ENCODE assay signal across 8 cellular contexts in genomic region chr16:75251280-75252048, GRCh38. TPM values are rescaled to one million over a fixed set of nuclear protein-coding genes. Genes with fewer than 3 reads are reported as not detected.
DNase-seq lines count a peak whose midpoint lies in the region; ATAC-seq, FAIRE-seq and TF ChIP-seq lines count a peak whose summit lies in the region.

A gene with protein sequence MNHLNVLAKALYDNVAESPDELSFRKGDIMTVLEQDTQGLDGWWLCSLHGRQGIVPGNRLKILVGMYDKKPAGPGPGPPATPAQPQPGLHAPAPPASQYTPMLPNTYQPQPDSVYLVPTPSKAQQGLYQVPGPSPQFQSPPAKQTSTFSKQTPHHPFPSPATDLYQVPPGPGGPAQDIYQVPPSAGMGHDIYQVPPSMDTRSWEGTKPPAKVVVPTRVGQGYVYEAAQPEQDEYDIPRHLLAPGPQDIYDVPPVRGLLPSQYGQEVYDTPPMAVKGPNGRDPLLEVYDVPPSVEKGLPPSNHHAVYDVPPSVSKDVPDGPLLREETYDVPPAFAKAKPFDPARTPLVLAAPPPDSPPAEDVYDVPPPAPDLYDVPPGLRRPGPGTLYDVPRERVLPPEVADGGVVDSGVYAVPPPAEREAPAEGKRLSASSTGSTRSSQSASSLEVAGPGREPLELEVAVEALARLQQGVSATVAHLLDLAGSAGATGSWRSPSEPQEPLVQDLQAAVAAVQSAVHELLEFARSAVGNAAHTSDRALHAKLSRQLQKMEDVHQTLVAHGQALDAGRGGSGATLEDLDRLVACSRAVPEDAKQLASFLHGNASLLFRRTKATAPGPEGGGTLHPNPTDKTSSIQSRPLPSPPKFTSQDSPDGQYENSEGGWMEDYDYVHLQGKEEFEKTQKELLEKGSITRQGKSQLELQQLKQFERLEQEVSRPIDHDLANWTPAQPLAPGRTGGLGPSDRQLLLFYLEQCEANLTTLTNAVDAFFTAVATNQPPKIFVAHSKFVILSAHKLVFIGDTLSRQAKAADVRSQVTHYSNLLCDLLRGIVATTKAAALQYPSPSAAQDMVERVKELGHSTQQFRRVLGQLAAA (minus strand): TSS chr16:75251624. CDS start chr16:75251482, 142 bp downstream.

- no peaks in the 10 kb centered on the region for H3F3A ChIP-seq in DOHH2 (ENCODE audit: control insufficient read depth, insufficient read depth)

- H3K79me2 ChIP-seq in DOHH2 (ENCODE audit: control insufficient read depth, low read length) (no peaks in the 10 kb centered on the region), OCI-LY7 (ENCODE audit: insufficient read depth, low read depth, low read length) (no peaks in the 10 kb centered on the region), keratinocyte (ENCODE audit: control insufficient read depth, insufficient read depth, low read length) (peaks cover 92% of the 10 kb centered on the region)

- no peaks in the 10 kb centered on the region for H3K9me2 ChIP-seq in DOHH2 (replicated peaks; ENCODE audit: control insufficient read depth, low read length)
- H3K9me2 ChIP-seq in OCI-LY7 (ENCODE audit: insufficient read depth, low read length): no peaks in the 10 kb centered on the region

- FAIRE-seq in keratinocyte (lab: Jason Lieb, UNC) (peak; percentile 41), small intestine (lab: Jason Lieb, UNC) (no peak)

- peak; percentile 69 for ATAC-seq in GM19328 (IDR thresholded peaks at IDR 0.05; ENCODE audit: unreplicated experiment)
- ATAC-seq in HG03378 (IDR thresholded peaks at IDR 0.05; ENCODE audit: unreplicated experiment): peak; percentile 44

- H3K4me3 Mint-ChIP-seq in chondrocyte (ENCODE audit: unreplicated experiment): peak within 1 kb of the TSS; percentile 90

- peaks cover 9% of the 10 kb centered on the region; the same call in 1 of the 2 replicates for H4K20me1 ChIP-seq in DOHH2 (ENCODE audit: control insufficient read depth, insufficient read depth, low read depth, low read length)
- no peaks in the 10 kb centered on the region for H4K20me1 ChIP-seq in OCI-LY7 (ENCODE audit: insufficient read depth, low read length)
- H4K20me1 ChIP-seq in keratinocyte (ENCODE audit: control insufficient read depth, extremely low read depth, insufficient read depth, low read length): peaks cover 32% of the 10 kb centered on the region

- no peak within 1 kb of the TSS for H3K27ac ChIP-seq in DOHH2 (ENCODE audit: low read depth, low read length)
- H3K27ac ChIP-seq in OCI-LY7 (ENCODE audit: low read depth, low read length, poor library complexity, severe bottlenecking): no peak within 1 kb of the TSS
- H3K27ac ChIP-seq in keratinocyte (ENCODE audit: control insufficient read depth, insufficient read depth, low read length): peak within 1 kb of the TSS; percentile 86
- H3K27ac ChIP-seq in small intestine (ENCODE audit: low read depth in 1 of 2, low read length in 1 of 2): peak within 1 kb of the TSS; percentile 94 to 97

- no peaks in the 10 kb centered on the region for H3K27me3 Mint-ChIP-seq in chondrocyte (ENCODE audit: low read depth)

- H3K4me3 ChIP-seq in DOHH2 (ENCODE audit: low read length) (peak within 1 kb of the TSS; percentile 71), OCI-LY7 (ENCODE audit: low read depth, low read length, poor library complexity, severe bottlenecking) (peak within 1 kb of the TSS; percentile 81), keratinocyte (ENCODE audit: control insufficient read depth in 2 of 3, extremely low read depth in 1 of 3, insufficient read depth in 2 of 3, low read depth in 1 of 3, low read length in 3 of 3) (peak within 1 kb of the TSS; percentile 82 to 93 (median 88)), small intestine (ENCODE audit: low read depth in 1 of 2, low read length in 2 of 2) (peak within 1 kb of the TSS; percentile 68 to 86)

- H3K36me3 ChIP-seq in DOHH2 (ENCODE audit: control insufficient read depth, low read length) (no peaks in the 10 kb centered on the region), OCI-LY7 (ENCODE audit: insufficient read depth, low read length) (no peaks in the 10 kb centered on the region), keratinocyte (ENCODE audit: control insufficient read depth in 2 of 2, extremely low read depth in 1 of 2, insufficient read depth in 2 of 2, low read length in 2 of 2) (peaks cover 2 to 16% of the 10 kb centered on the region in 2 experiments), small intestine (ENCODE audit: control insufficient read depth in 2 of 2, insufficient read depth in 2 of 2, low read length in 2 of 2) (no peaks in the 10 kb centered on the region)

- no peaks in the 10 kb centered on the region for H3K9me3 ChIP-seq in DOHH2 (ENCODE audit: control insufficient read depth, insufficient read depth, low read length)
- H3K9me3 ChIP-seq in OCI-LY7 (ENCODE audit: low read length): no peaks in the 10 kb centered on the region
- no peaks in the 10 kb centered on the region for H3K9me3 ChIP-seq in keratinocyte (ENCODE audit: control insufficient read depth, low read depth, low read length)
- no peaks in the 10 kb centered on the region for H3K9me3 ChIP-seq in small intestine (ENCODE audit: control insufficient read depth, low read depth)

- H3K36me3 Mint-ChIP-seq in chondrocyte (ENCODE audit: low read depth): peaks cover 2% of the 10 kb centered on the region

- H3K27ac Mint-ChIP-seq in chondrocyte (ENCODE audit: unreplicated experiment): peak within 1 kb of the TSS; percentile 94

- peaks cover 13% of the 10 kb centered on the region for H3K27me3 ChIP-seq in DOHH2 (ENCODE audit: control insufficient read depth, low read length)
- no peaks in the 10 kb centered on the region for H3K27me3 ChIP-seq in keratinocyte (ENCODE audit: control insufficient read depth, extremely low read depth, insufficient read depth, low read length)
- H3K27me3 ChIP-seq in small intestine (ENCODE audit: control insufficient read depth in 2 of 2, insufficient read depth in 2 of 2, low read length in 2 of 2): no peaks in the 10 kb centered on the region

- intact Hi-C loops in OCI-LY7 (cut with micrococcal nuclease; ENCODE audit: unreplicated experiment): no loop called here

- DNase-seq in OCI-LY7 (ENCODE audit: low spot score): peak; percentile 77
- DNase-seq in chondrocyte (ENCODE audit: low spot score): peak; percentile 93
- DNase-seq in keratinocyte (ENCODE audit: low read depth, low spot score): no peak
- peak; percentile 83 for DNase-seq in small intestine
- no peak for DNase-seq in inferior parietal cortex (ENCODE audit: extremely low spot score)

- H3K9ac ChIP-seq in keratinocyte (ENCODE audit: control insufficient read depth, extremely low read depth, insufficient read depth, low read length): peak within 1 kb of the TSS; percentile 92

- TF ChIP-seq CTCF in DOHH2 (IDR thresholded peaks at IDR 0.05; ENCODE audit: low read depth, low read length, poor library complexity, severe bottlenecking): no peak
- peak; percentile 25; the same call in 1 of the 2 replicates for TF ChIP-seq CTCF in OCI-LY7 (conservative IDR thresholded peaks at IDR 0.05; ENCODE audit: low read length)
- peak; percentile 36 for TF ChIP-seq CTCF in chondrocyte (IDR thresholded peaks at IDR 0.05)
- TF ChIP-seq CTCF in keratinocyte (optimal IDR thresholded peaks at IDR 0.05 in 1 of 3, IDR thresholded peaks at IDR 0.05 in 1 of 3, conservative IDR thresholded peaks at IDR 0.05 in 1 of 3; ENCODE audit: extremely low read depth in 1 of 3, insufficient read depth in 2 of 3, low read length in 3 of 3): no peak

- H3K4me2 ChIP-seq in DOHH2 (ENCODE audit: low read length) (peak within 1 kb of the TSS; percentile 64), OCI-LY7 (ENCODE audit: low read length) (peak within 1 kb of the TSS; percentile 67), keratinocyte (ENCODE audit: control insufficient read depth, extremely low read depth, insufficient read depth, low read depth, low read length) (peak within 1 kb of the TSS; percentile 93)

- dilution Hi-C loops in keratinocyte (cut with MboI; ENCODE audit: extremely low pct_ligation_motif_present, low sequenced_read_pairs): no loop called here

- H3K9me1 ChIP-seq in keratinocyte (ENCODE audit: control insufficient read depth, extremely low read depth, insufficient read depth, low read length): peaks cover 5% of the 10 kb centered on the region

- H2AFZ ChIP-seq in OCI-LY7 (ENCODE audit: low read length) (peak within 1 kb of the TSS; percentile 44; the same call in 1 of the 2 replicates), keratinocyte (ENCODE audit: control insufficient read depth, low read length) (no peak within 1 kb of the TSS)

- CTCF ChIA-PET in OCI-LY7 (lab: Charles Lee; ENCODE audit: unreplicated experiment): no interaction called here

- peaks cover 86% of the 10 kb centered on the region for H3K4me1 Mint-ChIP-seq in chondrocyte (ENCODE audit: low read depth)

- BruUV-seq in OCI-LY7 (replicated peaks; lab: Mats Ljungman, UMichigan): no TSS peak

- WGBS in small intestine, 3 donors: 1 to 8% (median 2%) methylated on average over 43 to 84 of the region's 84 CpGs

- 0 out of 2 replicates have a peak, but pooled peaks cover 6% of the 10 kb centered on the region for H3K4me1 ChIP-seq in DOHH2 (ENCODE audit: control insufficient read depth, low read length)
- H3K4me1 ChIP-seq in OCI-LY7 (ENCODE audit: insufficient read depth, low read length, poor library complexity, severe bottlenecking): peaks cover 11% of the 10 kb centered on the region
- H3K4me1 ChIP-seq in keratinocyte (ENCODE audit: control insufficient read depth, extremely low read depth, insufficient read depth, low read length): peaks cover 77% of the 10 kb centered on the region
- H3K4me1 ChIP-seq in small intestine (ENCODE audit: control insufficient read depth in 2 of 2, insufficient read depth in 1 of 2, low read depth in 1 of 2, low read length in 1 of 2): peaks cover 0 to 6% of the 10 kb centered on the region in 2 donors

- H3K9me3 Mint-ChIP-seq in chondrocyte (ENCODE audit: low read depth): no peaks in the 10 kb centered on the region

- POLR2A ChIA-PET in OCI-LY7 (lab: Charles Lee): no interaction called here

RNA-seq across cellular contexts. Expression of the gene that starts here (rescaled TPM):
- 10.0 and 11.7 TPM in 2 replicates for total RNA-seq in OCI-LY7 (2014; rRNA removed; shearing (Covaris generic))
- total RNA-seq in OCI-LY7 (2022) (13.9 and 15.1 TPM in 2 replicates), chondrocyte (125 to 140 TPM (median 125 TPM) in 3 replicates)
- polyA plus RNA-seq in keratinocyte (17.8 to 31.2 TPM (median 23.0 TPM) in 3 replicates), small intestine (100 to 1,000 TPM in 1 of 3 donors, 10 to 100 TPM in 2; 61.1 to 105 (median 94.2) TPM)
- polyA plus RNA-seq in keratinocyte (2011; ENCODE audit: low read depth): 5.9 TPM
- 17.0 and 40.3 TPM in 2 replicates for polyA plus RNA-seq in keratinocyte (2011; cell fraction: cytosol; rRNA removed)
- 69.0 and 79.0 TPM in 2 replicates for polyA plus RNA-seq in keratinocyte (2011; cell fraction: nucleus; rRNA removed)
- polyA plus RNA-seq in keratinocyte (2012; ENCODE audit: low replicate concordance): 19.6 and 63.8 TPM in 2 replicates
- polyA minus RNA-seq in keratinocyte: 11.9 to 55.2 TPM (median 18.5 TPM) in 3 replicates
- polyA minus RNA-seq in keratinocyte (2011; cell fraction: cytosol; rRNA and poly(A)+ RNA removed): 51.2 TPM
- polyA minus RNA-seq in keratinocyte (2011; cell fraction: nucleus; rRNA and poly(A)+ RNA removed): 45.5 TPM in 2 replicates

Comparison
In these comparisons a context has a peak if more than half of its experiments do, and no peak if none do; other contexts are left out.
1. H3K27ac ChIP-seq: peak in keratinocyte (single experiment) and small intestine (2 of 2); none in DOHH2 (single experiment) and OCI-LY7 (single experiment).
2. CTCF ChIP-seq: peak in OCI-LY7 (single experiment) and chondrocyte (single experiment); none in DOHH2 (single experiment) and keratinocyte (0 of 3).
3. DNase-seq: peak in OCI-LY7 (single experiment), chondrocyte (single experiment) and small intestine (single experiment); none in keratinocyte (single experiment) and inferior parietal cortex (single experiment).
4. Peak in every context shown above with its lines, with median percentiles within 50 percentile points of each other: H3K4me2 ChIP-seq and H3K4me3 ChIP-seq.